10 cellular contexts compared by ENCODE assay signal in the genomic region with DNA sequence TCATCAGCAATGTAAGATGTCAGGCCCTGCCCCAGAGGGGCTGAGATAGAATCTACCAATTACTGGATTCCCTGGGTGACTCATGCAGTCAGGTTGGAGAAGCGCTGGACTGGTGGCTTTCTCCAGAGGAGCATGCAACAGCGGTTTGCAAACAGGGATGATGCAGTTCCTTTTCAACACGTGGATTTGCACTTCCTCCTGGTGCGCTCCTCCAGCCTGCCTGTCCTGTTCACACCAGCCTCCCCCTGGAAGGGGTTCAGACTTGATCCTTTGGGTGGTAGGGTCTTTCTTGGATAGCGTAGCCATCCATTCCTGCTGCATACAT.
A peak's percentile ranks its signal among the peaks of the same experiment; 100 is the strongest.
DNase-seq lines count a peak whose midpoint lies in the region; ATAC-seq and TF ChIP-seq lines count a peak whose summit lies in the region.
"Had no signal": no experiment of that assay in that cellular context is flagged by ENCODE, and none has a peak within 500 bp of the region (broad histone marks: within the 10 kb centered on the region; RNA-seq: fewer than 3 reads in every experiment).

No MANE protein-coding gene starts in this region.

- 58% methylated on average over 5 of the region's 5 CpGs for WGBS in prostate gland

- intact Hi-C loops in prostate gland (cut with DNase I), result no loop called here

- no peaks in the 10 kb centered on the region for H3K36me3 ChIP-seq in prostate gland

- TF ChIP-seq CTCF in prostate gland (IDR thresholded peaks at IDR 0.05), result no peak

- DNase-seq in ELR (ENCODE audit: low read depth), result peak; percentile 90
- peak; percentile 90 for DNase-seq in NCI-H748 (lab: John Stamatoyannopoulos, UW; ENCODE audit: unreplicated experiment)
- DNase-seq in epithelial cell of prostate (ENCODE audit: low read depth, low spot score), result peak; percentile 51
- peak; percentile 42 for DNase-seq in prostate gland (ENCODE audit: low spot score)
- no peak for DNase-seq in globus pallidus (ENCODE audit: low spot score)
- DNase-seq in activated T-cell treated with anti-CD3 and anti-CD28 coated beads, Interleukin-2, amount 50 U/mL, for 48 hours, result no peak
- DNase-seq: activated T-cell treated with anti-CD3 and anti-CD28 coated beads for 4 hours, NCI-H1105 had no signal

- no peaks in the 10 kb centered on the region for H3K27me3 ChIP-seq in prostate gland (replicated peaks; ENCODE audit: insufficient read depth)

- H3K4me1 ChIP-seq in prostate gland (replicated peaks), result peaks cover 2% of the 10 kb centered on the region

- no peaks in the 10 kb centered on the region for H3K9me3 ChIP-seq in prostate gland

- no peak for TF ChIP-seq POLR2A in prostate gland (IDR thresholded peaks at IDR 0.05)

- no peak overlapping the region for H3K4me3 ChIP-seq in prostate gland

- H3K27ac ChIP-seq in epithelial cell of prostate, result peak overlapping the region; percentile 37
- H3K27ac ChIP-seq in prostate gland, result peak overlapping the region; percentile 42 to 56

- ATAC-seq in HG03342 (IDR thresholded peaks at IDR 0.05; ENCODE audit: unreplicated experiment), result no peak
- ATAC-seq in GM18517 (IDR thresholded peaks at IDR 0.05; ENCODE audit: unreplicated experiment), result no peak

Comparison
In these comparisons a context has a peak if more than half of its experiments do, and no peak if none do; other contexts are left out.
1. DNase-seq: peak in ELR (single experiment), NCI-H748 (single experiment), epithelial cell of prostate (single experiment) and prostate gland (single experiment); none in globus pallidus (single experiment) and activated T-cell treated with anti-CD3 and anti-CD28 coated beads, Interleukin-2, amount 50 U/mL, for 48 hours (0 of 2).